ENCODE assay signal across 9 cellular contexts in the genomic region with DNA sequence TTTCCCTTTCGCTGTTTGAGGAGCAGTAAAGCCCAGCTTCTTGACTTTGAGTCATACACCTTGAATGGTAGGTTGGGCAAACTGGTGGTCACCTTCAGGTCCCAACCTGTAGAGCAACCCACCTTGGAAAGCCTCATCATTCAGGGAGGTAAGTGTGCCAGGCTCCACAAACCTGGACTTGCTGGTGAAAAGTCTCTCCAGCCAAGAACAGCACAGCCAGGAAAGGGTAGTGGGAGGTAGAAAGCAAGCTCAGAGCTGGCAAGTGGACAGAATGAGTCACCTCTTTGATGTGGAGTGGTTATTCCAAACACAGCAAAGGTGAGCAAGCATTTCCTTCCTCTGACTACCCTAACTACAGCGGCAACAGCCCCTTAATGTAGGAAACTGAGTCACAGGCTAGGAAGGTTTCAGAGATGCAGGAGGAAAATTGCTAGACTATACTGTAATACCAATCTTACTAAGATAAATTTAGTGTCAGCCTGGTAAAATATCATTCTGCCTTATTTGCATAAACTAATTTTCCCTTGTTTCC.
DNase-seq lines count a peak whose midpoint lies in the region; ATAC-seq and TF ChIP-seq lines count a peak whose summit lies in the region.
"Had no signal": no experiment of that assay in that cellular context is flagged by ENCODE, and none has a peak within 500 bp of the region (broad histone marks: within the 10 kb centered on the region; RNA-seq: fewer than 3 reads in every experiment).

No MANE protein-coding gene starts in this region.

- no peaks in the 10 kb centered on the region for H3K9me3 Mint-ChIP-seq in CD8-positive, alpha-beta T cell
- H3K9me3 Mint-ChIP-seq in MCF 10A (ENCODE audit: unreplicated experiment), result no peaks in the 10 kb centered on the region
- H3K9me3 Mint-ChIP-seq in natural killer cell, result no peaks in the 10 kb centered on the region

- H3K4me3 ChIP-seq in CD8-positive, alpha-beta T cell (ENCODE audit: low read depth, low read length), result no peak overlapping the region
- H3K4me3 ChIP-seq in PC-9, result no peak overlapping the region

- ATAC-seq in CD8-positive, alpha-beta T cell, result peak; percentile 31
- no peak for ATAC-seq in GM18498 (IDR thresholded peaks at IDR 0.05; ENCODE audit: unreplicated experiment)
- no peak for ATAC-seq in natural killer cell

- H3K4me1 Mint-ChIP-seq in CD8-positive, alpha-beta T cell (ENCODE audit: low read depth), result peaks cover 24% of the 10 kb centered on the region
- H3K4me1 Mint-ChIP-seq in MCF 10A (ENCODE audit: insufficient read depth, unreplicated experiment) (peaks cover 30% of the 10 kb centered on the region), natural killer cell (no peaks in the 10 kb centered on the region)

- H3K36me3 Mint-ChIP-seq in CD8-positive, alpha-beta T cell, result no peaks in the 10 kb centered on the region
- H3K36me3 Mint-ChIP-seq in MCF 10A (ENCODE audit: insufficient read depth, unreplicated experiment) (no peaks in the 10 kb centered on the region), natural killer cell (no peaks in the 10 kb centered on the region)

- no peak overlapping the region for H3K27ac ChIP-seq in CD8-positive, alpha-beta T cell (ENCODE audit: low read depth, low read length)
- H3K27ac ChIP-seq in PC-9, result peak overlapping the region; percentile 83

- H3K27ac Mint-ChIP-seq in CD8-positive, alpha-beta T cell, result no peak overlapping the region
- H3K27ac Mint-ChIP-seq in MCF 10A (ENCODE audit: low read depth, unreplicated experiment) (no peak overlapping the region), natural killer cell (no peak overlapping the region)

- H3K4me2 ChIP-seq in PC-9, result peak overlapping the region; percentile 68

- BruUV-seq in PC-9 (replicated peaks; lab: Mats Ljungman, UMichigan) (no TSS peak), MCF 10A (replicated peaks; lab: Mats Ljungman, UMichigan) (no TSS peak)

- no peaks in the 10 kb centered on the region for H3K9me3 ChIP-seq in CD8-positive, alpha-beta T cell (ENCODE audit: low read length)
- no peaks in the 10 kb centered on the region for H3K9me3 ChIP-seq in PC-9 (ENCODE audit: insufficient read depth, low read depth)

- no peak for TF ChIP-seq CTCF in CD8-positive, alpha-beta T cell (IDR thresholded peaks at IDR 0.05)
- TF ChIP-seq CTCF in PC-9 (conservative IDR thresholded peaks at IDR 0.05), result no peak
- TF ChIP-seq CTCF in MCF 10A (IDR thresholded peaks at IDR 0.05; ENCODE audit: unreplicated experiment), result no peak
- no peak for TF ChIP-seq CTCF in natural killer cell (IDR thresholded peaks at IDR 0.05)

- POLR2A ChIA-PET in CD8-positive, alpha-beta T cell (lab: Charles Lee), result interaction anchor here (1.2 kb wide), 1 partner anchor 16 kb away, joined by 3 read pairs; no protein-coding TSS in a partner anchor
- POLR2A ChIA-PET in PC-9 (lab: Charles Lee; ENCODE audit: unreplicated experiment) (interaction anchor here (0.5 to 1.1 kb wide), 3 partner anchors 93 to 125 kb away, joined by 3 to 14 read pairs (median 7); no protein-coding TSS in a partner anchor), MCF 10A (lab: Yijun Ruan, JAX) (interaction anchor here (0.6 to 4.2 kb wide), 6 partner anchors 108 to 485 kb away, joined by 3 to 27 read pairs (median 6); no protein-coding TSS in a partner anchor), HEK293T (lab: Yijun Ruan, JAX) (no interaction called here)

- intact Hi-C loops in CD8-positive, alpha-beta T cell (cut with DNase I, micrococcal nuclease), result no loop called here
- intact Hi-C loops in PC-9 (cut with micrococcal nuclease; ENCODE audit: unreplicated experiment), result loop anchor here (1.0 to 5.0 kb wide), 4 partner anchors 95 to 353 kb away; no protein-coding TSS in a partner anchor
- intact Hi-C loops in MCF 10A (cut with micrococcal nuclease), result loop anchor here (5.0 kb wide), 2 partner anchors 128 to 527 kb away; no protein-coding TSS in a partner anchor
- intact Hi-C loops in natural killer cell (cut with micrococcal nuclease), result no loop called here

- H3K4me1 ChIP-seq in CD8-positive, alpha-beta T cell (ENCODE audit: insufficient read depth, low read length), result no peaks in the 10 kb centered on the region
- H3K4me1 ChIP-seq in PC-9 (replicated peaks; ENCODE audit: insufficient read depth), result peaks cover 89% of the 10 kb centered on the region

- H3K79me2 ChIP-seq in PC-9 (ENCODE audit: low read depth), result no peaks in the 10 kb centered on the region

- H3K9me2 ChIP-seq in PC-9 (ENCODE audit: insufficient read depth), result no peaks in the 10 kb centered on the region

- peaks cover 42% of the 10 kb centered on the region for H3F3A ChIP-seq in PC-9 (ENCODE audit: insufficient read depth, low read depth)

- no peaks in the 10 kb centered on the region for H3K27me3 Mint-ChIP-seq in CD8-positive, alpha-beta T cell (ENCODE audit: low read depth)
- H3K27me3 Mint-ChIP-seq in MCF 10A (ENCODE audit: insufficient read depth, unreplicated experiment) (no peaks in the 10 kb centered on the region), natural killer cell (ENCODE audit: low read depth in 2 of 2) (peaks cover 0 to 13% of the 10 kb centered on the region in 2 donors)

- peak overlapping the region; percentile 39 for H2AFZ ChIP-seq in PC-9

- CTCF ChIA-PET in CD8-positive, alpha-beta T cell (lab: Charles Lee), result no interaction called here
- CTCF ChIA-PET in PC-9 (lab: Charles Lee) (no interaction called here), MCF 10A (lab: Yijun Ruan, JAX) (interaction anchor here (0.7 to 0.8 kb wide), 2 partner anchors 53 to 171 kb away, joined by 3 to 4 read pairs; no protein-coding TSS in a partner anchor), HEK293T (lab: Yijun Ruan, JAX) (no interaction called here)

- H3K36me3 ChIP-seq in CD8-positive, alpha-beta T cell (ENCODE audit: insufficient read depth, low read length), result no peaks in the 10 kb centered on the region
- no peaks in the 10 kb centered on the region for H3K36me3 ChIP-seq in PC-9 (ENCODE audit: low read depth)

- H3K4me3 Mint-ChIP-seq in CD8-positive, alpha-beta T cell, result no peak overlapping the region
- no peak overlapping the region for H3K4me3 Mint-ChIP-seq in MCF 10A (ENCODE audit: unreplicated experiment)
- no peak overlapping the region for H3K4me3 Mint-ChIP-seq in natural killer cell

- no peak for DNase-seq in CD8-positive, alpha-beta T cell
- DNase-seq in PC-9 (peak; percentile 56 to 77), MCF 10A (ENCODE audit: unreplicated experiment) (peak; percentile 92), renal cortical epithelial cell (ENCODE audit: low read depth) (peak; percentile 98), NCI-H1092 treated with DMSO at 0.1 percent for 48 hours (lab: John Stamatoyannopoulos, UW) (no peak), HEK293T (ENCODE audit: extremely low spot score) (no peak), natural killer cell (no peak)
- DNase-seq: COR-L47 had no signal

- H4K20me1 ChIP-seq in PC-9 (ENCODE audit: insufficient read depth), result no peaks in the 10 kb centered on the region

- H3K27me3 ChIP-seq in CD8-positive, alpha-beta T cell (ENCODE audit: insufficient read depth, low read length), result no peaks in the 10 kb centered on the region
- H3K27me3 ChIP-seq in PC-9 (ENCODE audit: insufficient read depth, low read depth), result no peaks in the 10 kb centered on the region

TF ChIP-seq in HEK293T, 16 proteins besides CTCF, POLR2A, EP300 and RAD21:
- no peak for TF ChIP-seq LEF1 (IDR thresholded peaks at IDR 0.05; ENCODE audit: borderline replicate concordance)
- no peak for TF ChIP-seq ELF4 (IDR thresholded peaks at IDR 0.05)

Comparison
In these comparisons a context has a peak if more than half of its experiments do, and no peak if none do; other contexts are left out.
1. DNase-seq: peak in PC-9 (2 of 2), MCF 10A (single experiment) and renal cortical epithelial cell (single experiment); none in CD8-positive, alpha-beta T cell (0 of 7), NCI-H1092 treated with DMSO at 0.1 percent for 48 hours (single experiment), HEK293T (single experiment) and natural killer cell (single experiment).
2. intact Hi-C loops: an anchor here in PC-9 (1.0 to 5.0 kb wide) and MCF 10A (5.0 kb wide); none called in CD8-positive, alpha-beta T cell and natural killer cell.